Comparison of ENCODE assay signal across 8 cellular contexts in the genomic region with DNA sequence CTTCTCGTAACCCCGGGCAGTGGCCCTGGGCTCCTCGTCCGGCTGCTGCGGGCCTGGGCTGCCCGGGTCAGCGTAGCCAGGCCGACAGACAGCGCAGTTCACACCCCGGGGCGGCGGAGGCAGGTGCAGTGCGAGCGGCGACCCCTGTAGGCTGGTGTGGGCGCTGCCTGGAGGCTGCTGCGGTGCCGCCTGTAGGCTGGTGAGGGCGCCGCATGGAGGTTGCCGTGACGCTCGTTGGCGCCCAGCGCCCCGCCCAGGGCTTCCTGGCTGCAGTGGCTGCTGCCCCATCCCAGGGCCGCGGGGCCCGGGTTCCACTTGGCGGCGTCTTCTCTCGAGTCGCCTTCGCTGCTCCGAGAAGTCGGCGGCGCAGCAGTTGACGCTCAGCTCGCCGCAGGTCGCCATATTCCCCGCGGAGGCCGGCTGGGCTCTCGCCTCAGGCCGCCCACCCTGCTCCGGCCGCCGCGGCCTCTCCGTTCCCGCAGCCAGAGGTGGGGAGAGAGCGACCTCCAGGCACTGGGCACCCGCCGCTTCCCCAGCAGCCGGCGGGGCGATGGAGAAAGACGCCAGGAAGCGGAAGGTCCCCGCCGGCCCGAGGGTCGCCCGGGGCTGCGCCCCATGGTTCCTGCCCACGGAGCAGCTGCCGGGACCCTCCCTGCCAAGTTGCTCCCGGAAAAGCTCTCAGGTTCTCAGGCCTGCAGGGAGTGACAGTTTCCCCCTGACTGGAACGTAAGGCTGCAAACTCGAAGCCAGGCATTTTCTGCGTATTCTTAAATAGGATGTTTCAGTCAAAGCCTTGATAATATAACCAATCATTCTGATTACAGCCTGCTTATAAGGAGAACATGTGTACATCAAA. TPM values are rescaled to one million over a fixed set of nuclear protein-coding genes. Genes with fewer than 3 reads are reported as not detected.
DNase-seq lines count a peak whose midpoint lies in the region; ATAC-seq, FAIRE-seq and TF ChIP-seq lines count a peak whose summit lies in the region.
"Not testable (repeated sequence)": the region's sequence is repeated elsewhere in the genome, so short reads cannot be mapped to it uniquely, and the experiment has no call there.

A gene (plus strand): TSS at position 256 of the 856 bp plus-strand sequence. CDS start 5,533 bp downstream, outside the sequence.

- not testable (repeated sequence) for H3K27me3 ChIP-seq in pancreas

- not testable (repeated sequence) for H3K4me3 ChIP-seq in pancreas

- ATAC-seq in GM18502 (IDR thresholded peaks at IDR 0.05; ENCODE audit: poor library complexity, unreplicated experiment): peak; percentile 99
- peak; percentile 97 for ATAC-seq in GM19351 (IDR thresholded peaks at IDR 0.05; ENCODE audit: unreplicated experiment)
- ATAC-seq in GM21717 (IDR thresholded peaks at IDR 0.05; ENCODE audit: unreplicated experiment): peak; percentile 96
- peak; percentile 97 for ATAC-seq in HG02943 (IDR thresholded peaks at IDR 0.05; ENCODE audit: low read depth, unreplicated experiment)
- ATAC-seq in HG03378 (IDR thresholded peaks at IDR 0.05; ENCODE audit: unreplicated experiment): peak; percentile 91
- peak; percentile 99 for ATAC-seq in activated B cell treated with CpG ODN at 0.5 μM for 24 hours (ENCODE audit: low read depth)
- ATAC-seq in Right ventricle myocardium inferior: peak; percentile 98
- ATAC-seq in pancreas: peak; percentile 96 to 100 (median 98)

- H3K4me3 Mint-ChIP-seq in activated B cell treated with CpG ODN at 0.5 μM for 24 hours: not testable (repeated sequence)

- H3K36me3 ChIP-seq in pancreas: not testable (repeated sequence)

- H3K9me3 ChIP-seq in pancreas: not testable (repeated sequence)

- POLR2A ChIA-PET in activated B cell treated with CpG ODN at 0.5 μM for 24 hours (lab: Charles Lee): not testable (repeated sequence)

- not testable (repeated sequence) for H3K9me3 Mint-ChIP-seq in activated B cell treated with CpG ODN at 0.5 μM for 24 hours

- intact Hi-C loops in activated B cell treated with CpG ODN at 0.5 μM for 24 hours (cut with micrococcal nuclease); Right ventricle myocardium inferior (cut with DNase I); pancreas (cut with DNase I): not testable (repeated sequence)

- CTCF ChIA-PET in activated B cell treated with CpG ODN at 0.5 μM for 24 hours (lab: Charles Lee): not testable (repeated sequence)

- not testable (repeated sequence) for H3K4me1 ChIP-seq in pancreas

- not testable (repeated sequence) for FAIRE-seq in pancreas (lab: Jason Lieb, UNC)

- H3K27me3 Mint-ChIP-seq in activated B cell treated with CpG ODN at 0.5 μM for 24 hours: not testable (repeated sequence)

- WGBS in pancreas, 2 donors: no CpG with 5 or more reads among the region's 73 CpGs

- H3K27ac ChIP-seq in pancreas: not testable (repeated sequence)

- not testable (repeated sequence) for TF ChIP-seq CTCF in activated B cell treated with CpG ODN at 0.5 μM for 24 hours (IDR thresholded peaks at IDR 0.05); pancreas (IDR thresholded peaks at IDR 0.05)

- H3K36me3 Mint-ChIP-seq in activated B cell treated with CpG ODN at 0.5 μM for 24 hours (ENCODE audit: low read depth): not testable (repeated sequence)

- H3K27ac Mint-ChIP-seq in activated B cell treated with CpG ODN at 0.5 μM for 24 hours: not testable (repeated sequence)

- DNase-seq in activated B cell treated with CpG ODN at 0.5 μM for 24 hours; Right ventricle myocardium inferior (ENCODE audit: missing footprints); pancreas: not testable (repeated sequence)

- H3K4me1 Mint-ChIP-seq in activated B cell treated with CpG ODN at 0.5 μM for 24 hours: not testable (repeated sequence)

RNA-seq across cellular contexts. Expression of the gene that starts here (rescaled TPM):
- 1.8 and 3.5 TPM in 2 replicates for total RNA-seq in activated B cell treated with CpG ODN at 0.5 μM for 24 hours
- 1.4 TPM for total RNA-seq in Right ventricle myocardium inferior
- total RNA-seq in pancreas: 1 to 10 TPM in 3 of 6 donors, under 1 TPM in 3; 0.70 to 6.7 (median 0.92) TPM
- 1 to 10 TPM; 1.9 to 2.2 TPM for polyA plus RNA-seq in pancreas
